ENCODE assay signal across 28 cellular contexts in genomic region chr1:11623702-11624101, GRCh38. TPM values are rescaled to one million over a fixed set of nuclear protein-coding genes. Genes with fewer than 3 reads are reported as not detected.
A peak's percentile ranks its signal among the peaks of the same experiment; 100 is the strongest.
DNase-seq lines count a peak whose midpoint lies in the region; FAIRE-seq and TF ChIP-seq lines count a peak whose summit lies in the region.
"Had no signal": no experiment of that assay in that cellular context is flagged by ENCODE, and none has a peak within 500 bp of the region (broad histone marks: within the 10 kb centered on the region; RNA-seq: fewer than 3 reads in every experiment).

No MANE protein-coding gene starts in this region.

- H3K36me3 ChIP-seq in astrocyte (ENCODE audit: insufficient read depth, low read length) (no peaks in the 10 kb centered on the region), neural progenitor cell (no peaks in the 10 kb centered on the region)
- H3K36me3 ChIP-seq: BE2C, BLaER1 had no signal

- H3K9ac ChIP-seq in astrocyte (ENCODE audit: low read length) (no peak overlapping the region), neural progenitor cell (no peak overlapping the region)
- H3K9ac ChIP-seq: BLaER1 had no signal

- H3K27ac ChIP-seq in astrocyte (ENCODE audit: low read depth, low read length) (no peak overlapping the region), neural progenitor cell (no peak overlapping the region)
- H3K27ac ChIP-seq: BLaER1 had no signal

- FAIRE-seq in astrocyte (lab: Jason Lieb, UNC): no peak
- FAIRE-seq: A204.1, GM12878, GM12892, GM18507 had no signal

- no peaks in the 10 kb centered on the region for H3K4me1 ChIP-seq in astrocyte (ENCODE audit: insufficient read depth, low read length)
- no peaks in the 10 kb centered on the region for H3K4me1 ChIP-seq in neural progenitor cell
- H3K4me1 ChIP-seq: BE2C had no signal

- H2AFZ ChIP-seq in astrocyte (ENCODE audit: low read depth, low read length): no peak overlapping the region
- no peak overlapping the region for H2AFZ ChIP-seq in neural progenitor cell (replicated peaks)

- no peaks in the 10 kb centered on the region for H3K9me3 ChIP-seq in astrocyte (ENCODE audit: insufficient read depth, low read depth, low read length)
- no peaks in the 10 kb centered on the region for H3K9me3 ChIP-seq in neural progenitor cell (ENCODE audit: low read depth)
- H3K9me3 ChIP-seq: BE2C, BLaER1 had no signal

- H3K27me3 ChIP-seq in astrocyte (ENCODE audit: insufficient read depth, low read length): peaks cover 4% of the 10 kb centered on the region
- H3K27me3 ChIP-seq in neural progenitor cell: no peaks in the 10 kb centered on the region
- H3K27me3 ChIP-seq: BE2C, BLaER1 had no signal

- H3K4me1 Mint-ChIP-seq in astrocyte (ENCODE audit: low read depth, unreplicated experiment) (no peaks in the 10 kb centered on the region), neural progenitor cell (no peaks in the 10 kb centered on the region)
- H3K4me1 Mint-ChIP-seq: CD14-positive monocyte; CD4-positive, CD25-positive, alpha-beta regulatory T cell; CD8-positive, alpha-beta memory T cell had no signal

- H4K20me1 ChIP-seq in astrocyte (ENCODE audit: insufficient read depth, low read length) (no peaks in the 10 kb centered on the region), neural progenitor cell (ENCODE audit: low read depth) (no peaks in the 10 kb centered on the region)
- H4K20me1 ChIP-seq: BLaER1 had no signal

- no peak for DNase-seq in astrocyte (ENCODE audit: low read depth)
- no peak for DNase-seq in neural progenitor cell (ENCODE audit: low spot score)
- DNase-seq in UCSD-AML1 (lab: John Stamatoyannopoulos, UW; ENCODE audit: unreplicated experiment): no peak
- no peak for DNase-seq in cerebellar nuclear complex (lab: John Stamatoyannopoulos, UW)
- DNase-seq in GOT3 (lab: John Stamatoyannopoulos, UW): no peak
- DNase-seq: 8988T; ACHN; BE2C; C1 segment of cervical spinal cord; CD4-positive, alpha-beta memory T cell; CD4-positive, CD25-positive, alpha-beta regulatory T cell; CD8-positive, alpha-beta memory T cell; COR-L47; DMS 273 treated with DMSO at 0.1 percent for 48 hours; DMS153; DMS53; DMS79; DND-41; EL; GDM1 had no signal

- H3F3A ChIP-seq in neural progenitor cell (ENCODE audit: low read depth): no peaks in the 10 kb centered on the region

- H3K4me3 Mint-ChIP-seq in astrocyte (ENCODE audit: unreplicated experiment) (peak overlapping the region; percentile 31), neural progenitor cell (peak overlapping the region; percentile 52)
- H3K4me3 Mint-ChIP-seq: CD14-positive monocyte; CD4-positive, alpha-beta memory T cell; CD4-positive, CD25-positive, alpha-beta regulatory T cell; CD8-positive, alpha-beta memory T cell had no signal

- H3K4me3 ChIP-seq in astrocyte (ENCODE audit: insufficient read depth, low read depth, low read length) (no peak overlapping the region), neural progenitor cell (no peak overlapping the region)
- H3K4me3 ChIP-seq: BLaER1, GM12878 had no signal

- H3K79me2 ChIP-seq in astrocyte (ENCODE audit: insufficient read depth, low read length) (no peaks in the 10 kb centered on the region), neural progenitor cell (ENCODE audit: low read depth) (no peaks in the 10 kb centered on the region)

- H3K9me3 Mint-ChIP-seq in astrocyte (ENCODE audit: unreplicated experiment): no peaks in the 10 kb centered on the region
- H3K9me3 Mint-ChIP-seq in neural progenitor cell: no peaks in the 10 kb centered on the region
- H3K9me3 Mint-ChIP-seq: CD14-positive monocyte; CD4-positive, alpha-beta memory T cell; CD8-positive, alpha-beta memory T cell had no signal

- H3K36me3 Mint-ChIP-seq in astrocyte (ENCODE audit: low read depth, unreplicated experiment) (peaks cover 2% of the 10 kb centered on the region), neural progenitor cell (no peaks in the 10 kb centered on the region)
- H3K36me3 Mint-ChIP-seq: CD14-positive monocyte; CD4-positive, alpha-beta memory T cell; CD4-positive, CD25-positive, alpha-beta regulatory T cell; CD8-positive, alpha-beta memory T cell had no signal

- TF ChIP-seq CTCF in astrocyte (IDR thresholded peaks at IDR 0.05; ENCODE audit: insufficient read depth, low read depth, low read length): no peak
- TF ChIP-seq CTCF in neural progenitor cell (IDR thresholded peaks at IDR 0.05): no peak

- H3K4me2 ChIP-seq in astrocyte (ENCODE audit: low read length) (no peak overlapping the region), neural progenitor cell (no peak overlapping the region)
- H3K4me2 ChIP-seq: BLaER1 had no signal

- no peak overlapping the region for H3K27ac Mint-ChIP-seq in astrocyte (ENCODE audit: unreplicated experiment)
- no peak overlapping the region for H3K27ac Mint-ChIP-seq in neural progenitor cell
- H3K27ac Mint-ChIP-seq: CD14-positive monocyte; CD4-positive, alpha-beta memory T cell; CD8-positive, alpha-beta memory T cell had no signal

- H3K27me3 Mint-ChIP-seq in astrocyte (ENCODE audit: low read depth, unreplicated experiment) (peaks cover 58% of the 10 kb centered on the region), neural progenitor cell (ENCODE audit: insufficient read depth, low read depth) (peaks cover 11% of the 10 kb centered on the region)

RNA-seq across cellular contexts. Expression of gene FBXO2, which starts 30.5 kb away (rescaled TPM):
- 54.9 and 64.0 TPM in 2 replicates for total RNA-seq in astrocyte
- 0.56 and 7.3 TPM in 2 replicates for total RNA-seq in neural progenitor cell (ENCODE audit: low replicate concordance)
- total RNA-seq: A673 had no signal

RNA-seq across cellular contexts. Expression of gene FBXO44, which starts 31.0 kb away (rescaled TPM):
- total RNA-seq in astrocyte: 31.6 and 34.4 TPM in 2 replicates
- total RNA-seq in neural progenitor cell (ENCODE audit: low replicate concordance): 5.3 and 18.2 TPM in 2 replicates

RNA-seq across cellular contexts. Expression of gene FBXO6, which starts 40.3 kb away (rescaled TPM):
- total RNA-seq in astrocyte: 9.7 and 9.8 TPM in 2 replicates
- 1.2 and 1.7 TPM in 2 replicates for total RNA-seq in neural progenitor cell (ENCODE audit: low replicate concordance)
- total RNA-seq: G401 had no signal

RNA-seq across cellular contexts. Expression of gene MAD2L2, which starts 57.2 kb away (rescaled TPM):
- 29.3 and 30.1 TPM in 2 replicates for total RNA-seq in astrocyte
- 108 and 164 TPM in 2 replicates for total RNA-seq in neural progenitor cell (ENCODE audit: low replicate concordance)
